ENCODE assay signal across 27 cellular contexts in genomic region chr10:102429468-102429867, GRCh38. TPM values are rescaled to one million over a fixed set of nuclear protein-coding genes. Genes with fewer than 3 reads are reported as not detected.
"Had no signal": no experiment of that assay in that cellular context is flagged by ENCODE, and none has a peak within 500 bp of the region (broad histone marks: within the 10 kb centered on the region; RNA-seq: fewer than 3 reads in every experiment).

No MANE protein-coding gene starts in this region.

- H3K9me3 ChIP-seq: Peyer's patch, SJSA1, SK-N-SH had no signal

- DNase-seq: activated CD4-positive, alpha-beta memory T cell treated with anti-CD3 and anti-CD28 coated beads for 36 hours; activated CD4-positive, alpha-beta T cell treated with anti-CD3 and anti-CD28 coated beads, Interleukin-2, amount 50 U/mL, for 1 hour; activated CD8-positive, alpha-beta memory T cell treated with anti-CD3 and anti-CD28 coated beads, Interleukin-2, amount 50 U/mL, for 4 hours; activated effector memory CD4-positive, alpha-beta T cell treated with Interleukin-2 at 50 U/mL for 16 hours; activated naive CD4-positive, alpha-beta T cell treated with anti-CD3 and anti-CD28 coated beads, Interleukin-2, amount 10 ng/mL, durations not matched to agents 7 days and 5 days; activated naive CD8-positive, alpha-beta T cell treated with anti-CD3 and anti-CD28 coated beads, Interleukin-2, amount 50 U/mL, for 24 hours; activated T-cell treated with anti-CD3 and anti-CD28 coated beads for 4 hours; activated T-cell treated with anti-CD3 and anti-CD28 coated beads, Interleukin-2, amount 50 U/mL, for 48 hours; anterior cingulate cortex; caudate nucleus; cerebellar nuclear complex; NCI-H1048; NCI-H1105 treated with DMSO at 0.1 percent for 48 hours; NCI-H1436 treated with DMSO at 0.1 percent for 48 hours; NCI-H1694 treated with DMSO at 0.1 percent for 48 hours; NCI-H2029; NCI-H345; NCI-H524 treated with DMSO at 0.1 percent for 48 hours; Peyer's patch; RPMI8226; SHP77 treated with DMSO at 0.1 percent for 48 hours; SK-N-SH had no signal

- H3K27ac ChIP-seq: Peyer's patch, SJSA1 had no signal

- H3K27ac Mint-ChIP-seq: activated CD4-positive, alpha-beta memory T cell treated with anti-CD3 and anti-CD28 coated beads for 36 hours; activated naive CD4-positive, alpha-beta T cell treated with anti-CD3 and anti-CD28 coated beads, Interleukin-2, amount 10 ng/mL, durations not matched to agents 7 days and 5 days; activated naive CD8-positive, alpha-beta T cell; activated naive CD8-positive, alpha-beta T cell treated with anti-CD3 and anti-CD28 coated beads, Interleukin-2, amount 50 U/mL, for 24 hours; brain; T-helper 1 cell treated with Interleukin-12 subunit alpha and Interleukin-12 subunit beta and Interleukin-4 antibody, amounts not matched to agents 30 μg/mL and 1 μg/mL, for 36 hours; T-helper 2 cell treated with Interferon-gamma antibody and Interleukin-4, amounts not matched to agents 5 μg/mL and 100 μg/mL, for 36 hours had no signal

- H3K27me3 ChIP-seq: Peyer's patch, SJSA1 had no signal

- H3K4me3 Mint-ChIP-seq: activated CD4-positive, alpha-beta memory T cell treated with anti-CD3 and anti-CD28 coated beads for 36 hours; activated naive CD4-positive, alpha-beta T cell treated with anti-CD3 and anti-CD28 coated beads, Interleukin-2, amount 10 ng/mL, durations not matched to agents 7 days and 5 days; activated naive CD8-positive, alpha-beta T cell; activated naive CD8-positive, alpha-beta T cell treated with anti-CD3 and anti-CD28 coated beads, Interleukin-2, amount 50 U/mL, for 24 hours; T-helper 1 cell treated with Interleukin-12 subunit alpha and Interleukin-12 subunit beta and Interleukin-4 antibody, amounts not matched to agents 30 μg/mL and 1 μg/mL, for 36 hours; T-helper 2 cell treated with Interferon-gamma antibody and Interleukin-4, amounts not matched to agents 5 μg/mL and 100 μg/mL, for 36 hours had no signal

- H3K9me2 ChIP-seq: SK-N-SH had no signal

- H3K4me3 ChIP-seq: Peyer's patch, SJSA1 had no signal

- H3K9me3 Mint-ChIP-seq: activated CD4-positive, alpha-beta memory T cell treated with anti-CD3 and anti-CD28 coated beads for 36 hours; activated naive CD4-positive, alpha-beta T cell treated with anti-CD3 and anti-CD28 coated beads, Interleukin-2, amount 10 ng/mL, durations not matched to agents 7 days and 5 days; activated naive CD8-positive, alpha-beta T cell treated with anti-CD3 and anti-CD28 coated beads, Interleukin-2, amount 50 U/mL, for 24 hours; T-helper 1 cell treated with Interleukin-12 subunit alpha and Interleukin-12 subunit beta and Interleukin-4 antibody, amounts not matched to agents 30 μg/mL and 1 μg/mL, for 36 hours; T-helper 2 cell treated with Interferon-gamma antibody and Interleukin-4, amounts not matched to agents 5 μg/mL and 100 μg/mL, for 36 hours had no signal

- H3K27me3 Mint-ChIP-seq: activated CD4-positive, alpha-beta memory T cell treated with anti-CD3 and anti-CD28 coated beads for 36 hours; activated naive CD8-positive, alpha-beta T cell; activated naive CD8-positive, alpha-beta T cell treated with anti-CD3 and anti-CD28 coated beads, Interleukin-2, amount 50 U/mL, for 24 hours had no signal

- H3K4me2 ChIP-seq: SK-N-SH had no signal

RNA-seq across cellular contexts. Expression of gene C10orf95, which starts 21.9 kb away (rescaled TPM):
- total RNA-seq: SJSA1 had no signal
